34 cellular contexts compared by ENCODE assay signal in the genomic region with DNA sequence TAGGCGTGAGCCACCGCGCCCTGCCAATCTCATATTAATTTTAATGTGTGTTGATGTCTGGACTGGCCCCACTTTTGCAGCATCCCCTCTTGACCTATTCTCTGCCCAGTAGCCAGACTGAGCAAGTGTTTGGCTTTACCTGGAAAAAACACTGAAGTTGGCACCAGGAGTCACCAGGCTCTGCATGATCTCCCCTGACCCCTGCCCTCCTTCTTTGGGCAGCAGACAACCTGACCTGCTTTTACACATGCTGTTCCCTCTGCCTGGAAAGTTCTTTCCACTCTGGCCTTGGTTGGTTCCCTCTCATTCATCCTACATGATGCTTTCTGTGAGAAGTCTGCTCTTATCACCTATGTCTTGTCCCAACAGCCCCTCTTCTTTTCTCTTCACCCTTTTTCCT.
"Had no signal": no experiment of that assay in that cellular context is flagged by ENCODE, and none has a peak within 500 bp of the region (broad histone marks: within the 10 kb centered on the region; RNA-seq: fewer than 3 reads in every experiment).

No MANE protein-coding gene starts in this region.

- FAIRE-seq: astrocyte, bronchial epithelial cell, colon, endometrium, endothelial cell of umbilical vein, frontal cortex had no signal

- ATAC-seq: activated CD8-positive, alpha-beta memory T cell treated with anti-CD3 and anti-CD28 coated beads, Interleukin-2, amount 10 ng/mL, durations not matched to agents 7 days and 5 days; activated CD8-positive, alpha-beta T cell treated with anti-CD3 and anti-CD28 coated beads, Interleukin-2, amount 10 ng/mL, durations not matched to agents 7 days and 5 days; activated T-helper 17 cell treated with anti-CD3 and anti-CD28 coated beads, Interleukin-2, amount 50 U/mL, for 72 hours; T-cell had no signal

- H3K27ac ChIP-seq: brain microvascular endothelial cell, epithelial cell of prostate, WERI-Rb-1 had no signal

- H3K4me1 Mint-ChIP-seq: activated T-helper 17 cell treated with anti-CD3 and anti-CD28 coated beads, Interleukin-2, amount 50 U/mL, for 72 hours; T-cell had no signal

- H3K4me3 ChIP-seq: esophagus squamous epithelium had no signal

- H3K27me3 ChIP-seq: brain microvascular endothelial cell, esophagus squamous epithelium had no signal

- H3K9me3 ChIP-seq: esophagus squamous epithelium had no signal

- H3K4me3 Mint-ChIP-seq: activated CD4-positive, alpha-beta memory T cell treated with anti-CD3 and anti-CD28 coated beads for 36 hours; activated CD8-positive, alpha-beta memory T cell treated with anti-CD3 and anti-CD28 coated beads, Interleukin-2, amount 10 ng/mL, durations not matched to agents 7 days and 5 days; activated CD8-positive, alpha-beta T cell treated with anti-CD3 and anti-CD28 coated beads, Interleukin-2, amount 10 ng/mL, durations not matched to agents 7 days and 5 days; activated naive CD8-positive, alpha-beta T cell; activated T-cell treated with anti-CD3 and anti-CD28 coated beads, Interleukin-2, amount 50 U/mL, for 24 hours; activated T-helper 17 cell treated with anti-CD3 and anti-CD28 coated beads, Interleukin-2, amount 50 U/mL, for 72 hours; T-cell; T-helper 1 cell treated with Interleukin-12 subunit alpha and Interleukin-12 subunit beta and Interleukin-4 antibody, amounts not matched to agents 30 μg/mL and 1 μg/mL, for 36 hours; T-helper 2 cell treated with Interferon-gamma antibody and Interleukin-4, amounts not matched to agents 5 μg/mL and 100 μg/mL, for 36 hours had no signal

- H3K27ac Mint-ChIP-seq: activated CD4-positive, alpha-beta memory T cell treated with anti-CD3 and anti-CD28 coated beads for 36 hours; activated CD8-positive, alpha-beta memory T cell treated with anti-CD3 and anti-CD28 coated beads, Interleukin-2, amount 10 ng/mL, durations not matched to agents 7 days and 5 days; activated CD8-positive, alpha-beta T cell treated with anti-CD3 and anti-CD28 coated beads, Interleukin-2, amount 10 ng/mL, durations not matched to agents 7 days and 5 days; activated naive CD8-positive, alpha-beta T cell; activated T-helper 17 cell treated with anti-CD3 and anti-CD28 coated beads, Interleukin-2, amount 50 U/mL, for 72 hours; T-cell; T-helper 1 cell treated with Interleukin-12 subunit alpha and Interleukin-12 subunit beta and Interleukin-4 antibody, amounts not matched to agents 30 μg/mL and 1 μg/mL, for 36 hours; T-helper 2 cell treated with Interferon-gamma antibody and Interleukin-4, amounts not matched to agents 5 μg/mL and 100 μg/mL, for 36 hours had no signal

- H3K36me3 ChIP-seq: brain microvascular endothelial cell, WERI-Rb-1 had no signal

- H3K27me3 Mint-ChIP-seq: activated CD4-positive, alpha-beta memory T cell treated with anti-CD3 and anti-CD28 coated beads for 36 hours; activated CD8-positive, alpha-beta memory T cell treated with anti-CD3 and anti-CD28 coated beads, Interleukin-2, amount 10 ng/mL, durations not matched to agents 7 days and 5 days; activated naive CD8-positive, alpha-beta T cell; activated T-cell treated with anti-CD3 and anti-CD28 coated beads, Interleukin-2, amount 50 U/mL, for 24 hours; activated T-helper 17 cell treated with anti-CD3 and anti-CD28 coated beads, Interleukin-2, amount 50 U/mL, for 72 hours; T-cell had no signal

- DNase-seq: activated CD4-positive, alpha-beta memory T cell treated with anti-CD3 and anti-CD28 coated beads for 36 hours; activated CD4-positive, alpha-beta T cell treated with anti-CD3 and anti-CD28 coated beads for 1 hour; activated CD4-positive, alpha-beta T cell treated with anti-CD3 and anti-CD28 coated beads for 4 hours; activated CD4-positive, CD25-positive, alpha-beta regulatory T cell; activated CD8-positive, alpha-beta memory T cell treated with anti-CD3 and anti-CD28 coated beads, Interleukin-2, amount 10 ng/mL, durations not matched to agents 7 days and 5 days; activated CD8-positive, alpha-beta memory T cell treated with anti-CD3 and anti-CD28 coated beads, Interleukin-2, amount 50 U/mL, for 4 hours; activated CD8-positive, alpha-beta T cell treated with anti-CD3 and anti-CD28 coated beads, Interleukin-2, amount 10 ng/mL, durations not matched to agents 7 days and 5 days; activated effector memory CD4-positive, alpha-beta T cell treated with Interleukin-2 at 50 U/mL for 16 hours; activated gamma-delta T cell treated with Interleukin-2 at 50 U/mL for 16 hours; activated naive CD4-positive, alpha-beta T cell treated with anti-CD3 and anti-CD28 coated beads, Interleukin-2, amount 50 U/mL, for 16 hours; activated naive CD4-positive, alpha-beta T cell treated with Interleukin-2 at 50 U/mL for 16 hours; activated T-cell treated with anti-CD3 and anti-CD28 coated beads, Interleukin-2, amount 50 U/mL, for 24 hours; amniotic stem cell; anterior cingulate cortex; brain microvascular endothelial cell; cortex of kidney; effector CD4-positive, alpha-beta T cell; esophagus squamous epithelium; head of caudate nucleus; SW 1271; T-cell; T1000; WERI-Rb-1 had no signal

- H3K9me3 Mint-ChIP-seq: activated CD4-positive, alpha-beta memory T cell treated with anti-CD3 and anti-CD28 coated beads for 36 hours; activated T-cell treated with anti-CD3 and anti-CD28 coated beads, Interleukin-2, amount 50 U/mL, for 24 hours; activated T-helper 17 cell treated with anti-CD3 and anti-CD28 coated beads, Interleukin-2, amount 50 U/mL, for 72 hours; T-cell; T-helper 1 cell treated with Interleukin-12 subunit alpha and Interleukin-12 subunit beta and Interleukin-4 antibody, amounts not matched to agents 30 μg/mL and 1 μg/mL, for 36 hours; T-helper 2 cell treated with Interferon-gamma antibody and Interleukin-4, amounts not matched to agents 5 μg/mL and 100 μg/mL, for 36 hours had no signal
